10 cellular contexts compared by ENCODE assay signal in the genomic region with DNA sequence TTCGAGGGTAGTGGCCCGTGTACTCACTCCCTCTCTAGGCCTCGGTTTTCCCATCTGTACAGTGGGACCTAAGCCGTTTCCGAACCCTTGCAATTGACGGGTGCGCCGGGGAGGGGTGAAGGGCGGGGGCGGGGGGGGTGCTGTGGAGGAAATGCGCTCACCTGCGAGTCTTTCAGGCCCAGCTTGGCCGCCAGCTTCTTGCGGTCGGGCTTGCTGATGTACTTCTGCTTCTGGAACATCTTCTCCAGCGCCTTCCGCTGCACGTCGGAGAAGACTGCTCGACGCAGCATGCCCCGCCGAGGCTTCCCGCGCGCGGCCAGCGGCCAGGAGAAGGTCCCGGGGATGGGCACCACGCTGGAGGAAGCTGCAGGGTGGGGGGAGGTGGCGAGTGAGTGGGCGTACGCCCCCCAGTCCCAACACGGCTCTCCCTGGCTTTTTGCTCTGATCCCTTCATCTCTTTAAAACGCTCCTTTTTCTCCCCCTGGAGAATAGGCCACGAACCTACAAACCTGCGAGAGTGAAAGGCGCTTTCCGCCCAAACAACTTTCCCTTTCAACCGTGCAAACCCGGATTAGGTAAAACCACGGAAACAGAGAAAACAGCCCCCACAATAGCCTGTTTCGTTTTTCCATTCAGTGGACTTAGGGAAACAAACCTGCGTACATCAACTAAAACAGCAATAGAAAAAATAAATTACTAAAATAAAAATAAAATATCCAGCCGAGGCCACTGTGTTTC. TPM values are rescaled to one million over a fixed set of nuclear protein-coding genes. Genes with fewer than 3 reads are reported as not detected.
DNase-seq lines count a peak whose midpoint lies in the region; ATAC-seq, FAIRE-seq and TF ChIP-seq lines count a peak whose summit lies in the region.
"Had no signal": no experiment of that assay in that cellular context is flagged by ENCODE, and none has a peak within 500 bp of the region (broad histone marks: within the 10 kb centered on the region; RNA-seq: fewer than 3 reads in every experiment).

No MANE protein-coding gene starts in this region.

- TF ChIP-seq RAD21 in HepG2 (CRISPR knock-in tag; IDR thresholded peaks at IDR 0.05) = no peak

- H3K27ac ChIP-seq in HepG2 (ENCODE audit: extremely low read length, insufficient read depth, low read length) (no peak overlapping the region), upper lobe of right lung (no peak overlapping the region), A673 (ENCODE audit: low read depth, low read length, poor library complexity, severe bottlenecking) (no peak overlapping the region)

- DNase-seq in stimulated activated CD4-positive, alpha-beta T cell treated with anti-CD3 and anti-CD28 coated beads, Interleukin-12 subunit alpha, Interleukin-12 subunit beta, amount 100 ng/mL, for 4 hours = peak; percentile 21
- no peak for DNase-seq in stimulated activated CD4-positive, alpha-beta T cell treated with anti-CD3 and anti-CD28 coated beads, Interleukin-4, amount 100 ng/mL, for 24 hours
- no peak for DNase-seq in activated T-helper 1 cell treated with anti-CD3 and anti-CD28 coated beads, Interleukin-12 subunit alpha, Interleukin-12 subunit beta, Interleukin-2, Interleukin-4 antibody, amounts not matched to agents 30 ng/mL and 10 ng/mL and 1 ng/mL, durations not matched to agents 14 hours and 24 hours and 36 hours (ENCODE audit: low spot score)
- DNase-seq in HepG2 (ENCODE audit: low spot score) (no peak), upper lobe of right lung (no peak), COR-L47 (lab: John Stamatoyannopoulos, UW) (no peak), A673 (ENCODE audit: low spot score) (no peak)

- H3K27me3 ChIP-seq in HepG2 (ENCODE audit: control insufficient read depth in 1 of 2, insufficient read depth in 2 of 2, low read length in 2 of 2) = peaks cover 9 to 75% of the 10 kb centered on the region in 2 experiments
- H3K27me3 ChIP-seq in upper lobe of right lung = peaks cover 87% of the 10 kb centered on the region
- H3K27me3 ChIP-seq in A673 (replicated peaks; ENCODE audit: insufficient read depth, low read depth, low read length, poor library complexity) = peaks cover 77% of the 10 kb centered on the region

- peak overlapping the region; percentile 49; the same call in 1 of the 2 replicates for H3K4me2 ChIP-seq in HepG2 (ENCODE audit: low read depth, low read length)

- H3K9ac ChIP-seq in HepG2 (ENCODE audit: insufficient read depth, low read depth, low read length) = no peak overlapping the region

- H3K27me3 Mint-ChIP-seq in activated T-helper 1 cell treated with anti-CD3 and anti-CD28 coated beads, Interleukin-12 subunit alpha, Interleukin-12 subunit beta, Interleukin-2, Interleukin-4 antibody, amounts not matched to agents 30 ng/mL and 10 ng/mL and 1 ng/mL, durations not matched to agents 14 hours and 24 hours and 36 hours (ENCODE audit: insufficient read depth) = peaks cover 67% of the 10 kb centered on the region

- no peak for TF ChIP-seq POLR2A in HepG2 (IDR thresholded peaks at IDR 0.05; ENCODE audit: insufficient read depth in 1 of 2, low read depth in 2 of 2, low read length in 2 of 2)

- WGBS in HepG2 (ENCODE audit: low lambda C conversion rate) = 25% methylated on average over 14 of the region's 45 CpGs

- H3K4me3 ChIP-seq in HepG2 (replicated peaks in 1 of 3; ENCODE audit: insufficient read depth in 1 of 3, low read depth in 2 of 3, low read length in 3 of 3) (peak overlapping the region in 1 of 3 experiments; percentile 46; a peak in 1 of 6 replicates), upper lobe of right lung (peak overlapping the region; percentile 30), A673 (ENCODE audit: low read depth, low read length, poor library complexity, severe bottlenecking) (no peak overlapping the region)

- H3K79me2 ChIP-seq in HepG2 (ENCODE audit: insufficient read depth, low read length) = no peaks in the 10 kb centered on the region

- no peaks in the 10 kb centered on the region for H3K9me3 ChIP-seq in HepG2 (ENCODE audit: low read length)
- H3K9me3 ChIP-seq in upper lobe of right lung = no peaks in the 10 kb centered on the region
- no peaks in the 10 kb centered on the region for H3K9me3 ChIP-seq in A673 (ENCODE audit: low read depth, low read length, poor library complexity, severe bottlenecking)

- H3K36me3 ChIP-seq in HepG2 (replicated peaks in 1 of 2; ENCODE audit: control insufficient read depth in 1 of 2, insufficient read depth in 2 of 2, low read length in 2 of 2) = no peaks in the 10 kb centered on the region
- no peaks in the 10 kb centered on the region for H3K36me3 ChIP-seq in upper lobe of right lung
- no peaks in the 10 kb centered on the region for H3K36me3 ChIP-seq in A673 (ENCODE audit: insufficient read depth, low read length, poor library complexity, severe bottlenecking)

- peaks cover 9% of the 10 kb centered on the region for H3K4me1 Mint-ChIP-seq in activated T-helper 1 cell treated with anti-CD3 and anti-CD28 coated beads, Interleukin-12 subunit alpha, Interleukin-12 subunit beta, Interleukin-2, Interleukin-4 antibody, amounts not matched to agents 30 ng/mL and 10 ng/mL and 1 ng/mL, durations not matched to agents 14 hours and 24 hours and 36 hours (ENCODE audit: low read depth)

- H4K20me1 ChIP-seq in HepG2 (ENCODE audit: insufficient read depth, low read length) = no peaks in the 10 kb centered on the region

- H3K4me1 ChIP-seq in HepG2 (ENCODE audit: insufficient read depth, low read length) (no peaks in the 10 kb centered on the region), upper lobe of right lung (peaks cover 9% of the 10 kb centered on the region), A673 (ENCODE audit: insufficient read depth, low read length, poor library complexity, severe bottlenecking) (no peaks in the 10 kb centered on the region)

- no peak for ATAC-seq in HepG2
- ATAC-seq in upper lobe of right lung = peak; percentile 10
- ATAC-seq in HG03108 (IDR thresholded peaks at IDR 0.05; ENCODE audit: unreplicated experiment) = no peak

- TF ChIP-seq CTCF in HepG2 (CRISPR knock-in tag; IDR thresholded peaks at IDR 0.05) (no peak), upper lobe of right lung (IDR thresholded peaks at IDR 0.05) (no peak), A673 (conservative IDR thresholded peaks at IDR 0.05; ENCODE audit: low read depth, low read length) (no peak)

- intact Hi-C loops in activated T-helper 1 cell treated with anti-CD3 and anti-CD28 coated beads, Interleukin-12 subunit alpha, Interleukin-12 subunit beta, Interleukin-2, Interleukin-4 antibody, amounts not matched to agents 30 ng/mL and 10 ng/mL and 1 ng/mL, durations not matched to agents 14 hours and 24 hours and 36 hours (cut with micrococcal nuclease) = loop anchor here (2.0 to 10.0 kb wide), 3 partner anchors 50 to 442 kb away; a partner anchor contains a TSS
- intact Hi-C loops in HepG2 (cut with micrococcal nuclease; ENCODE audit: unreplicated experiment) = no loop called here
- intact Hi-C loops in upper lobe of right lung (cut with DNase I) = no loop called here
- intact Hi-C loops in A673 (cut with micrococcal nuclease; ENCODE audit: unreplicated experiment) = no loop called here

- H3K36me3 Mint-ChIP-seq in activated T-helper 1 cell treated with anti-CD3 and anti-CD28 coated beads, Interleukin-12 subunit alpha, Interleukin-12 subunit beta, Interleukin-2, Interleukin-4 antibody, amounts not matched to agents 30 ng/mL and 10 ng/mL and 1 ng/mL, durations not matched to agents 14 hours and 24 hours and 36 hours (ENCODE audit: low read depth) = peaks cover 4% of the 10 kb centered on the region

- H2AFZ ChIP-seq in HepG2 (ENCODE audit: low read length) = no peak overlapping the region

- in situ Hi-C loops in HepG2 (cut with HindIII; ENCODE audit: extremely low pct_ligation_motif_present, low pct_unique_long_range_greater_than_20kb) = no loop called here

- BruUV-seq in HepG2 (replicated peaks; lab: Mats Ljungman, UMichigan) = no TSS peak
- BruUV-seq in A673 (replicated peaks; lab: Mats Ljungman, UMichigan) = no TSS peak

- no peak for TF ChIP-seq EP300 in HepG2 (IDR thresholded peaks at IDR 0.05; ENCODE audit: low read depth in 2 of 2, low read length in 2 of 2)
- TF ChIP-seq EP300 in HepG2 (CRISPR knock-in tag; IDR thresholded peaks at IDR 0.05; ENCODE audit: borderline replicate concordance) = no peak

- peak overlapping the region; percentile 52 for H3K27ac Mint-ChIP-seq in activated T-helper 1 cell treated with anti-CD3 and anti-CD28 coated beads, Interleukin-12 subunit alpha, Interleukin-12 subunit beta, Interleukin-2, Interleukin-4 antibody, amounts not matched to agents 30 ng/mL and 10 ng/mL and 1 ng/mL, durations not matched to agents 14 hours and 24 hours and 36 hours

- H3K4me3 Mint-ChIP-seq in activated T-helper 1 cell treated with anti-CD3 and anti-CD28 coated beads, Interleukin-12 subunit alpha, Interleukin-12 subunit beta, Interleukin-2, Interleukin-4 antibody, amounts not matched to agents 30 ng/mL and 10 ng/mL and 1 ng/mL, durations not matched to agents 14 hours and 24 hours and 36 hours = peak overlapping the region; percentile 53

- no peak for FAIRE-seq in HepG2 (lab: Jason Lieb, UNC)

- peaks cover 14% of the 10 kb centered on the region for H3K9me3 Mint-ChIP-seq in activated T-helper 1 cell treated with anti-CD3 and anti-CD28 coated beads, Interleukin-12 subunit alpha, Interleukin-12 subunit beta, Interleukin-2, Interleukin-4 antibody, amounts not matched to agents 30 ng/mL and 10 ng/mL and 1 ng/mL, durations not matched to agents 14 hours and 24 hours and 36 hours

- CTCF ChIA-PET in HepG2 (lab: Yijun Ruan, JAX; ENCODE audit: low intra/inter-chr PET ratio, low total read pairs) (no interaction called here), A673 (lab: Charles Lee) (interaction anchor here (0.6 kb wide), 1 partner anchor 34 kb away, joined by 3 read pairs; no protein-coding TSS in a partner anchor)

- POLR2A ChIA-PET in HepG2 (lab: Yijun Ruan, JAX) = no interaction called here
- POLR2A ChIA-PET in A673 (lab: Charles Lee; ENCODE audit: low non-redundant PET) = no interaction called here

RNA-seq across cellular contexts. Expression of a gene that starts 3.2 kb away (rescaled TPM):
- total RNA-seq in activated T-helper 1 cell treated with anti-CD3 and anti-CD28 coated beads, Interleukin-12 subunit alpha, Interleukin-12 subunit beta, Interleukin-2, Interleukin-4 antibody, amounts not matched to agents 30 ng/mL and 10 ng/mL and 1 ng/mL, durations not matched to agents 14 hours and 24 hours and 36 hours = not detected in 2 replicates
- not detected in 2 replicates for total RNA-seq in HepG2 (2016; rRNA removed; fragmentation: Illumina TruSeq; extraction: Trizol)
- total RNA-seq in HepG2 (2016; cell fraction: cytosol; rRNA removed; fragmentation: Illumina TruSeq; extraction: Trizol; ENCODE audit: low read depth) = not detected in 2 replicates
- total RNA-seq in HepG2 (2016; cell fraction: insoluble cytoplasmic fraction; rRNA removed; fragmentation: Illumina TruSeq; extraction: Trizol) = not detected in 2 replicates
- total RNA-seq in HepG2 (2016; cell fraction: membrane; rRNA removed; fragmentation: Illumina TruSeq; extraction: Trizol) = not detected in 2 replicates
- not detected in 2 replicates for total RNA-seq in HepG2 (2016; cell fraction: nucleus; rRNA removed; fragmentation: Illumina TruSeq; extraction: Trizol)
- polyA plus RNA-seq in HepG2 (2011; rRNA removed) = not detected in 2 replicates
- not detected in 2 replicates for polyA plus RNA-seq in HepG2 (2011; cell fraction: cytosol; rRNA removed)
- not detected in 2 replicates for polyA plus RNA-seq in HepG2 (2011; cell fraction: nucleus; rRNA removed)
- polyA plus RNA-seq in HepG2 (2012) = not detected in 2 replicates
- polyA plus RNA-seq in HepG2 (2016; cell fraction: cytosol; fragmentation: Illumina TruSeq; extraction: Trizol; ENCODE audit: low read depth) = not detected in 2 replicates
- not detected in 2 replicates for polyA plus RNA-seq in HepG2 (2016; cell fraction: insoluble cytoplasmic fraction; fragmentation: Illumina TruSeq; extraction: Trizol; ENCODE audit: low read depth)
- polyA plus RNA-seq in HepG2 (2016; cell fraction: membrane; fragmentation: Illumina TruSeq; extraction: Trizol; ENCODE audit: low read depth) = not detected in 2 replicates
- not detected in 2 replicates for polyA plus RNA-seq in HepG2 (2016; cell fraction: nucleus; fragmentation: Illumina TruSeq; extraction: Trizol; ENCODE audit: insufficient read depth, low read depth)
- polyA minus RNA-seq in HepG2 (2011; rRNA and poly(A)+ RNA removed; ENCODE audit: low replicate concordance) = not detected in 2 replicates
- not detected in 2 replicates for polyA minus RNA-seq in HepG2 (2011; cell fraction: cytosol; rRNA and poly(A)+ RNA removed)
- not detected in 2 replicates for polyA minus RNA-seq in HepG2 (2011; cell fraction: nucleus; rRNA and poly(A)+ RNA removed)
- not detected for total RNA-seq in upper lobe of right lung
- total RNA-seq in A673 (2021) = not detected in 2 replicates
- total RNA-seq: myocyte, temporal lobe had no signal
